3 cellular contexts compared by ENCODE assay signal in genomic region chr10:7808686-7809267, GRCh38.
A peak's percentile ranks its signal among the peaks of the same experiment; 100 is the strongest.
TF ChIP-seq lines count a peak whose summit lies in the region.

No MANE protein-coding gene starts in this region.

TF ChIP-seq in HepG2, 621 proteins besides CTCF, POLR2A, EP300 and RAD21:
- no peak for TF ChIP-seq ZNF772 (CRISPR knock-in tag; IDR thresholded peaks at IDR 0.05)
- TF ChIP-seq POLR2G (IDR thresholded peaks at IDR 0.05; ENCODE audit: low read depth, low read length), result peak; percentile 29; the same call in 1 of the 2 replicates
- TF ChIP-seq KAT2B (IDR thresholded peaks at IDR 0.05; ENCODE audit: borderline replicate concordance, low read depth, low read length), result no peak
- TF ChIP-seq ZNF121 (CRISPR knock-in tag; IDR thresholded peaks at IDR 0.05), result peak; percentile 86
- TF ChIP-seq RBM22 (optimal IDR thresholded peaks at IDR 0.05; ENCODE audit: low read length), result peak; percentile 70
- 0 out of 2 replicates have a peak, but pooled peaks have one; percentile 16 for TF ChIP-seq POLR2AphosphoS5 (IDR thresholded peaks at IDR 0.05; ENCODE audit: low read depth, low read length)

TF ChIP-seq in HEK293, 187 proteins besides CTCF, POLR2A, EP300 and RAD21:
- peak; percentile 94 for TF ChIP-seq ZNF121 (tag by site-specific recombination; IDR thresholded peaks at IDR 0.05)
- TF ChIP-seq KLF8 (tag by site-specific recombination; IDR thresholded peaks at IDR 0.05), result no peak
- TF ChIP-seq ZNF514 (tag by site-specific recombination; IDR thresholded peaks at IDR 0.05), result no peak
- no peak for TF ChIP-seq ZNF248 (tag by site-specific recombination; IDR thresholded peaks at IDR 0.05)

TF ChIP-seq in K562, 482 proteins besides CTCF, POLR2A, EP300 and RAD21:
- TF ChIP-seq POLR2AphosphoS2 (IDR thresholded peaks at IDR 0.05; ENCODE audit: low read length) (peak; percentile 73), CEBPG (CRISPR knock-in tag; IDR thresholded peaks at IDR 0.05) (no peak), CEBPG (tag; conservative IDR thresholded peaks at IDR 0.05 in 1 of 2, IDR thresholded peaks at IDR 0.05 in 1 of 2) (no peak), ZNF121 (CRISPR knock-in tag; conservative IDR thresholded peaks at IDR 0.05) (peak; percentile 69)
